20 cellular contexts compared by ENCODE assay signal in genomic region chr11:85656777-85657176, GRCh38. TPM values are rescaled to one million over a fixed set of nuclear protein-coding genes. Genes with fewer than 3 reads are reported as not detected.
"Had no signal": no experiment of that assay in that cellular context is flagged by ENCODE, and none has a peak within 500 bp of the region (broad histone marks: within the 10 kb centered on the region; RNA-seq: fewer than 3 reads in every experiment).

No MANE protein-coding gene starts in this region.

- H3K4me3 Mint-ChIP-seq: immature natural killer cell; naive thymus-derived CD4-positive, alpha-beta T cell; stimulated activated naive CD8-positive, alpha-beta T cell treated with anti-CD3 and anti-CD28 coated beads, Interleukin-15, amount 100 ng/mL, for 72 hours had no signal

- H3K27me3 Mint-ChIP-seq: naive thymus-derived CD4-positive, alpha-beta T cell; stimulated activated naive CD8-positive, alpha-beta T cell treated with anti-CD3 and anti-CD28 coated beads, Interleukin-15, amount 100 ng/mL, for 72 hours had no signal

- H3K27me3 ChIP-seq: ascending aorta, breast epithelium, esophagus squamous epithelium, heart right ventricle, ovary, vagina had no signal

- H3K36me3 ChIP-seq: breast epithelium, ovary had no signal

- ATAC-seq: heart right ventricle; naive thymus-derived CD4-positive, alpha-beta T cell; psoas muscle; right cardiac atrium; stimulated activated naive CD8-positive, alpha-beta T cell treated with anti-CD3 and anti-CD28 coated beads, Interleukin-15, amount 100 ng/mL, for 72 hours had no signal

- H3K27ac ChIP-seq: ascending aorta, breast epithelium, esophagus squamous epithelium, heart right ventricle, left ventricle myocardium inferior, ovary, psoas muscle, vagina had no signal

- H3K4me3 ChIP-seq: ascending aorta, breast epithelium, esophagus squamous epithelium, heart right ventricle, left ventricle myocardium inferior, ovary, psoas muscle, vagina had no signal

- H3K9me3 Mint-ChIP-seq: immature natural killer cell; naive thymus-derived CD4-positive, alpha-beta T cell; stimulated activated naive CD8-positive, alpha-beta T cell treated with anti-CD3 and anti-CD28 coated beads, Interleukin-15, amount 100 ng/mL, for 72 hours had no signal

- DNase-seq: activated CD4-positive, alpha-beta T cell treated with anti-CD3 and anti-CD28 coated beads, Interleukin-2, amount 50 U/mL, for 48 hours; activated CD4-positive, CD25-positive, alpha-beta regulatory T cell; activated gamma-delta T cell treated with Interleukin-2 at 50 U/mL for 16 hours; cerebellar nuclear complex; cortex of kidney; effector CD4-positive, alpha-beta T cell; esophagus squamous epithelium; heart right ventricle; immature natural killer cell; kidney glomerular epithelial cell; left ventricle myocardium inferior; naive thymus-derived CD4-positive, alpha-beta T cell; ovary; psoas muscle; right cardiac atrium; stimulated activated naive CD8-positive, alpha-beta T cell treated with anti-CD3 and anti-CD28 coated beads, Interleukin-15, amount 100 ng/mL, for 72 hours; trophoblast cell had no signal

RNA-seq across cellular contexts. Expression of gene CCDC89, which starts 29.2 kb away (rescaled TPM):
- total RNA-seq: vagina had no signal
- polyA plus RNA-seq: immature natural killer cell; naive thymus-derived CD4-positive, alpha-beta T cell had no signal
